21 cellular contexts compared by ENCODE assay signal in the genomic region with DNA sequence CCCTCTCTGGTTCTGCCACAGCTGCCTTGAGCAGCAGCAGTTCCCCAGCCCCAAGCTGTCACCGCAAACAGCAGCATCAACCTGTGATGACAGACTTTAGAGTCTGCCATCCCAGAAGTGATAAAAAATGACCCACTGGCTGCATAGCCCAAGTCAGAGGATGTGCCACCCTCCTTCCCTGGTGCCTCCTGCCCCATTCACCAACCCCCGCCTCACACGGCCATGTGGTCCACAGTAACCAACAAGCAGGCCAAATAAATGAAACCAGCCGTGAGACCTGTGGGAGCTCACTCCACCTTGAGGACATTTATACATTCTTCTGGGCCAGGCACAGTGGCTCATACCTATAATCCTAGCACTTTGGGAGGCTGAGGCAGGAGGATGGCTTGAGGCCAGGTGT. TPM values are rescaled to one million over a fixed set of nuclear protein-coding genes. Genes with fewer than 3 reads are reported as not detected.
DNase-seq lines count a peak whose midpoint lies in the region; ATAC-seq and TF ChIP-seq lines count a peak whose summit lies in the region.
"Had no signal": no experiment of that assay in that cellular context is flagged by ENCODE, and none has a peak within 500 bp of the region (broad histone marks: within the 10 kb centered on the region; RNA-seq: fewer than 3 reads in every experiment).

No MANE protein-coding gene starts in this region.

- peaks cover 9% of the 10 kb centered on the region for H3K36me3 ChIP-seq in CD4-positive, alpha-beta memory T cell (ENCODE audit: insufficient read depth, low read length)
- peaks cover 42% of the 10 kb centered on the region for H3K36me3 ChIP-seq in Karpas-422 (ENCODE audit: insufficient read depth, low read length)
- H3K36me3 ChIP-seq in neutrophil = peaks cover 73% of the 10 kb centered on the region
- H3K36me3 ChIP-seq: neural progenitor cell, right atrium auricular region, SJSA1 had no signal

- peak overlapping the region; percentile 1 for H3K27ac ChIP-seq in CD4-positive, alpha-beta memory T cell (ENCODE audit: low read depth, low read length)
- H3K27ac ChIP-seq in Karpas-422 (ENCODE audit: low read length) (peak overlapping the region; percentile 99), dorsolateral prefrontal cortex (peak overlapping the region in 54 of 59 donors; percentile 0 to 98 (median 94)), neutrophil (peak overlapping the region; percentile 100)
- H3K27ac ChIP-seq: C4-2B, neural progenitor cell, right atrium auricular region, SJSA1 had no signal

- no peak for DNase-seq in CD4-positive, alpha-beta memory T cell
- DNase-seq in Karpas-422 = no peak
- peak in 1 of 10 donors; percentile 27 for DNase-seq in dorsolateral prefrontal cortex
- DNase-seq in stimulated activated naive CD4-positive, alpha-beta T cell (lab: John Stamatoyannopoulos, UW) = no peak
- no peak for DNase-seq in islet precursor cell
- no peak for DNase-seq in activated T-cell treated with anti-CD3 and anti-CD28 coated beads, Interleukin-2, amount 50 U/mL, for 48 hours
- DNase-seq: activated CD8-positive, alpha-beta T cell treated with anti-CD3 and anti-CD28 coated beads, Interleukin-2, amount 10 ng/mL, durations not matched to agents 7 days and 5 days; activated gamma-delta T cell treated with Interleukin-2 at 50 U/mL for 16 hours; glutamatergic neuron; H7; mucosa of descending colon; NCI-H2029; NCI-H526; stimulated activated CD4-positive, alpha-beta T cell treated with anti-CD3 and anti-CD28 coated beads, Interleukin-4, amount 100 ng/mL, for 1 hour; testis had no signal

- peaks cover 69% of the 10 kb centered on the region for H3K4me1 ChIP-seq in CD4-positive, alpha-beta memory T cell (ENCODE audit: insufficient read depth, low read length)
- H3K4me1 ChIP-seq in Karpas-422 (ENCODE audit: low read length) (peaks cover 81% of the 10 kb centered on the region), neutrophil (ENCODE audit: control insufficient read depth in 1 of 2, insufficient read depth in 1 of 2, low read depth in 1 of 2, low read length in 1 of 2) (peaks cover 87 to 91% of the 10 kb centered on the region in 2 experiments)

- H3K4me1 Mint-ChIP-seq in CD4-positive, alpha-beta memory T cell = peaks cover 45 to 65% (median 57%) of the 10 kb centered on the region in 4 donors

- POLR2A ChIA-PET in CD4-positive, alpha-beta memory T cell (lab: Charles Lee; ENCODE audit: partially characterized antibody) = no interaction called here

- peak overlapping the region; percentile 34; the same call in 1 of the 2 replicates for H3K9ac ChIP-seq in Karpas-422 (ENCODE audit: low read length)
- H3K9ac ChIP-seq: neural progenitor cell had no signal

- H3K9me3 ChIP-seq in CD4-positive, alpha-beta memory T cell (ENCODE audit: control insufficient read depth in 1 of 2, low read length in 2 of 2) = no peaks in the 10 kb centered on the region
- H3K9me3 ChIP-seq in Karpas-422 (ENCODE audit: low read length) = no peaks in the 10 kb centered on the region
- H3K9me3 ChIP-seq in neutrophil = no peaks in the 10 kb centered on the region
- H3K9me3 ChIP-seq: mucosa of descending colon, right atrium auricular region, SJSA1, testis had no signal

- peak overlapping the region; percentile 57 to 83 (median 64) for H3K27ac Mint-ChIP-seq in CD4-positive, alpha-beta memory T cell
- H3K27ac Mint-ChIP-seq: activated CD8-positive, alpha-beta T cell treated with anti-CD3 and anti-CD28 coated beads, Interleukin-2, amount 10 ng/mL, durations not matched to agents 7 days and 5 days; neural progenitor cell had no signal

- no peaks in the 10 kb centered on the region for H3K9me3 Mint-ChIP-seq in CD4-positive, alpha-beta memory T cell

- H3K4me3 ChIP-seq in CD4-positive, alpha-beta memory T cell (ENCODE audit: low read length in 2 of 2) = no peak overlapping the region
- H3K4me3 ChIP-seq in Karpas-422 (ENCODE audit: low read length) = peak overlapping the region; percentile 5; the same call in 1 of the 2 replicates
- H3K4me3 ChIP-seq in dorsolateral prefrontal cortex = peak overlapping the region in 1 of 59 donors; percentile 8
- H3K4me3 ChIP-seq in neutrophil (ENCODE audit: low read depth in 1 of 2, low read length in 1 of 2) = peak overlapping the region; percentile 3 to 87
- H3K4me3 ChIP-seq: mucosa of descending colon, neural progenitor cell, right atrium auricular region, SJSA1, testis had no signal

- no peak for ATAC-seq in GM19035 (IDR thresholded peaks at IDR 0.05; ENCODE audit: unreplicated experiment)
- ATAC-seq: activated CD8-positive, alpha-beta T cell treated with anti-CD3 and anti-CD28 coated beads, Interleukin-2, amount 10 ng/mL, durations not matched to agents 7 days and 5 days; mucosa of descending colon had no signal

- CTCF ChIA-PET in CD4-positive, alpha-beta memory T cell (lab: Charles Lee; ENCODE audit: partially characterized antibody) = no interaction called here

- H3K27me3 Mint-ChIP-seq in CD4-positive, alpha-beta memory T cell = no peaks in the 10 kb centered on the region

- H4K20me1 ChIP-seq in Karpas-422 (ENCODE audit: insufficient read depth, low read depth, low read length) = peaks cover 4% of the 10 kb centered on the region; the same call in 1 of the 2 replicates

- intact Hi-C loops in CD4-positive, alpha-beta memory T cell (cut with micrococcal nuclease) = no loop called here
- intact Hi-C loops in dorsolateral prefrontal cortex (cut with DNase I) = loop anchor here (10.0 kb wide), 1 partner anchor 65 kb away; no protein-coding TSS in a partner anchor

- H3K79me2 ChIP-seq in Karpas-422 (ENCODE audit: low read length) = peaks cover 46% of the 10 kb centered on the region

- TF ChIP-seq CTCF in dorsolateral prefrontal cortex (IDR thresholded peaks at IDR 0.05 in 54 of 56, conservative IDR thresholded peaks at IDR 0.05 in 2 of 56; ENCODE audit: low read depth in 1 of 56, partially characterized antibody in 56 of 56) (no peak), neutrophil (IDR thresholded peaks at IDR 0.05) (no peak)

- H3K36me3 Mint-ChIP-seq in CD4-positive, alpha-beta memory T cell = peaks cover 23 to 50% of the 10 kb centered on the region in 2 donors

- H3K4me3 Mint-ChIP-seq in CD4-positive, alpha-beta memory T cell = peak overlapping the region in 1 of 8 donors; percentile 39
- H3K4me3 Mint-ChIP-seq: activated CD8-positive, alpha-beta T cell treated with anti-CD3 and anti-CD28 coated beads, Interleukin-2, amount 10 ng/mL, durations not matched to agents 7 days and 5 days; neural progenitor cell had no signal

- H3K4me2 ChIP-seq in Karpas-422 (ENCODE audit: low read depth, low read length, poor library complexity, severe bottlenecking) = peak overlapping the region; percentile 95
- H3K4me2 ChIP-seq: neural progenitor cell had no signal

- H3K27me3 ChIP-seq in CD4-positive, alpha-beta memory T cell (ENCODE audit: insufficient read depth, low read length) = no peaks in the 10 kb centered on the region
- H3K27me3 ChIP-seq in Karpas-422 (ENCODE audit: low read length) (no peaks in the 10 kb centered on the region), dorsolateral prefrontal cortex (peaks cover 0 to 3% (median 0%) of the 10 kb centered on the region in 45 donors), neutrophil (no peaks in the 10 kb centered on the region)
- H3K27me3 ChIP-seq: right atrium auricular region, testis had no signal

- H3K9me2 ChIP-seq in Karpas-422 (replicated peaks; ENCODE audit: insufficient read depth, low read length) = no peaks in the 10 kb centered on the region

- no peak overlapping the region for H2AFZ ChIP-seq in Karpas-422 (ENCODE audit: low read length)
- H2AFZ ChIP-seq: neural progenitor cell had no signal

RNA-seq across cellular contexts. Expression of a gene that starts 3.5 kb away (rescaled TPM):
- total RNA-seq in CD4-positive, alpha-beta memory T cell = 10 to 100 TPM; 33.9 to 37.1 TPM
- 10 to 100 TPM; 35.2 to 46.0 TPM for polyA plus RNA-seq in CD4-positive, alpha-beta memory T cell
- 171 and 190 TPM in 2 replicates for total RNA-seq in Karpas-422 (2014; rRNA removed; shearing (Covaris generic); ENCODE audit: low replicate concordance)
- total RNA-seq in dorsolateral prefrontal cortex = 100 to 1,000 TPM in 24 of 120 experiments, 10 to 100 TPM in 96; 26.5 to 257 (median 71.3) TPM

Comparison
In these comparisons a context has a peak if more than half of its experiments do, and no peak if none do; other contexts are left out.
1. H3K27ac ChIP-seq: peak in every context shown above with its lines; median percentile 100 in neutrophil; 99 in Karpas-422; 94 in dorsolateral prefrontal cortex; 1 in CD4-positive, alpha-beta memory T cell.
2. H3K4me3 ChIP-seq: peak in Karpas-422 (single experiment) and neutrophil (2 of 2); none in CD4-positive, alpha-beta memory T cell (0 of 2).